In genomic region chr15:88707766-88708165, GRCh38 we compare ENCODE assay signal across 1 cellular context.
TF ChIP-seq lines count a peak whose summit lies in the region.

No MANE protein-coding gene starts in this region.

TF ChIP-seq in H1, 55 proteins besides CTCF, POLR2A, EP300 and RAD21 (continued from another document):
- TF ChIP-seq USF2 (IDR thresholded peaks at IDR 0.05; ENCODE audit: low read length) (no peak), FOSL1 (IDR thresholded peaks at IDR 0.05; ENCODE audit: insufficient read depth, low read depth, low read length) (no peak), E2F6 (IDR thresholded peaks at IDR 0.05) (no peak), EZH2 (IDR thresholded peaks at IDR 0.05; ENCODE audit: low read depth, low read length, severe bottlenecking) (no peak)
